ENCODE assay signal across 8 cellular contexts in the genomic region with DNA sequence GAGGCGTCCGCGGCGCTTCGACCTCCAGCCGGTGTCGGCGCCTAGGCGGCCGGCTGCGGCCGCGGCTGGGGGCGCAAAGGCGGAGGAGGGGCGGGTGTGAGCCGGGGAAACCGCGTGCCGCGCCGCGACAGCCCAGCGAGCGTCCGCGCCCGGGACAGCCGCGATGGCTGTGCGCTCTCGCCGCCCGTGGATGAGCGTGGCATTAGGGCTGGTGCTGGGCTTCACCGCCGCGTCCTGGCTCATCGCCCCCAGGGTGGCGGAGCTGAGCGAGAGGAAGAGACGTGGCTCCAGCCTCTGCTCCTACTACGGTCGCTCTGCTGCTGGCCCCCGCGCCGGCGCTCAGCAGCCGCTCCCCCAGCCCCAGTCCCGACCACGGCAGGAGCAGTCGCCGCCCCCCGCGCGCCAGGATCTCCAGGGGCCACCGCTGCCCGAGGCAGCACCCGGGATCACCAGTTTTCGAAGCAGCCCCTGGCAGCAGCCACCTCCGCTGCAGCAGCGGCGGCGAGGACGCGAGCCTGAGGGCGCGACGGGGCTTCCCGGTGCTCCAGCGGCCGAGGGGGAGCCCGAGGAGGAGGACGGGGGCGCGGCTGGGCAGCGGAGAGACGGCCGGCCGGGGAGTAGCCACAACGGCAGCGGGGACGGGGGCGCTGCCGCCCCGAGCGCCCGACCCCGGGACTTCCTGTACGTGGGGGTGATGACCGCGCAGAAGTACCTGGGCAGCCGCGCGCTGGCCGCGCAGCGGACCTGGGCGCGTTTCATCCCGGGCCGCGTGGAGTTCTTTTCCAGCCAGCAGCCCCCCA.
DNase-seq lines count a peak whose midpoint lies in the region; ATAC-seq lines count a peak whose summit lies in the region.

No MANE protein-coding gene starts in this region.

- peaks cover 10% of the 10 kb centered on the region; the same call in 1 of the 2 replicates for H3K4me1 ChIP-seq in HUES6 (ENCODE audit: control insufficient read depth, insufficient read depth, low read length)
- peaks cover 4 to 33% (median 22%) of the 10 kb centered on the region in 5 donors for H3K4me1 ChIP-seq in subcutaneous abdominal adipose tissue (ENCODE audit: control insufficient read depth in 5 of 5, insufficient read depth in 5 of 5, low read length in 5 of 5)

- peak; percentile 43 for ATAC-seq in GM21423 (IDR thresholded peaks at IDR 0.05; ENCODE audit: unreplicated experiment)

- peaks cover 60% of the 10 kb centered on the region for H3K27me3 ChIP-seq in HUES6 (ENCODE audit: control insufficient read depth, insufficient read depth, low read length)
- H3K27me3 ChIP-seq in subcutaneous abdominal adipose tissue (ENCODE audit: control insufficient read depth in 5 of 5, insufficient read depth in 4 of 5, low read length in 5 of 5): peaks cover 0 to 2% (median 0%) of the 10 kb centered on the region in 5 donors

- H3K9me3 ChIP-seq in HUES6 (ENCODE audit: control insufficient read depth, insufficient read depth, low read depth, low read length) (no peaks in the 10 kb centered on the region), subcutaneous abdominal adipose tissue (ENCODE audit: control insufficient read depth in 5 of 5, low read length in 5 of 5) (no peaks in the 10 kb centered on the region)

- H3K27ac ChIP-seq in HUES6 (ENCODE audit: low read depth, low read length) (no peak overlapping the region), caudate nucleus (ENCODE audit: low read depth, low read length) (peak overlapping the region; percentile 52), subcutaneous abdominal adipose tissue (ENCODE audit: low read depth, low read length) (peak overlapping the region; percentile 94)

- no peaks in the 10 kb centered on the region for H3K36me3 ChIP-seq in HUES6 (ENCODE audit: control insufficient read depth, insufficient read depth, low read length)
- peaks cover 0 to 3% (median 0%) of the 10 kb centered on the region in 5 donors for H3K36me3 ChIP-seq in subcutaneous abdominal adipose tissue (ENCODE audit: control insufficient read depth in 5 of 5, insufficient read depth in 5 of 5, low read length in 5 of 5)

- peak overlapping the region; percentile 3 for H3K9ac ChIP-seq in HUES6 (ENCODE audit: low read length)
- peak overlapping the region in 4 of 5 donors; percentile 51 to 73 (median 64) for H3K9ac ChIP-seq in subcutaneous abdominal adipose tissue (ENCODE audit: low read length in 5 of 5)

- peak overlapping the region; percentile 63 for H3K4me3 ChIP-seq in HUES6 (ENCODE audit: low read depth, low read length)
- peak overlapping the region in 4 of 5 donors; percentile 78 to 86 (median 80) for H3K4me3 ChIP-seq in subcutaneous abdominal adipose tissue (ENCODE audit: low read depth in 1 of 5, low read length in 5 of 5)

- DNase-seq in D341Med (ENCODE audit: low spot score) (peak; percentile 72), caudate nucleus (lab: John Stamatoyannopoulos, UW) (peak in 17 of 61 donors; percentile 8 to 83 (median 51)), left kidney (ENCODE audit: low read depth, low spot score) (peak; percentile 66), kidney glomerular epithelial cell (lab: John Stamatoyannopoulos, UW) (no peak), inferior parietal cortex (ENCODE audit: extremely low spot score) (no peak)

Comparison
In these comparisons a context has a peak if more than half of its experiments do, and no peak if none do; other contexts are left out.
1. DNase-seq: peak in D341Med (single experiment) and left kidney (single experiment); none in kidney glomerular epithelial cell (single experiment) and inferior parietal cortex (single experiment).